ENCODE assay signal across 11 cellular contexts in genomic region chr3:16917256-16917935, GRCh38. TPM values are rescaled to one million over a fixed set of nuclear protein-coding genes. Genes with fewer than 3 reads are reported as not detected.
DNase-seq lines count a peak whose midpoint lies in the region; ATAC-seq and TF ChIP-seq lines count a peak whose summit lies in the region.
"Had no signal": no experiment of that assay in that cellular context is flagged by ENCODE, and none has a peak within 500 bp of the region (broad histone marks: within the 10 kb centered on the region; RNA-seq: fewer than 3 reads in every experiment).

No MANE protein-coding gene starts in this region.

- H3K4me1 ChIP-seq in foreskin keratinocyte (no peaks in the 10 kb centered on the region), gastrocnemius medialis (peaks cover 70 to 76% of the 10 kb centered on the region in 2 donors)
- H3K4me1 ChIP-seq in effector memory CD4-positive, alpha-beta T cell (ENCODE audit: control insufficient read depth, insufficient read depth, low read length, poor library complexity, severe bottlenecking) = peaks cover 15% of the 10 kb centered on the region
- H3K4me1 ChIP-seq: parathyroid adenoma had no signal

- H3K4me3 Mint-ChIP-seq in activated CD4-positive, alpha-beta T cell treated with anti-CD3 and anti-CD28 coated beads for 36 hours = no peak overlapping the region

- no peak for TF ChIP-seq CTCF in foreskin keratinocyte (conservative IDR thresholded peaks at IDR 0.05)
- no peak for TF ChIP-seq CTCF in gastrocnemius medialis (IDR thresholded peaks at IDR 0.05 in 4 of 5, conservative IDR thresholded peaks at IDR 0.05 in 1 of 5)

- CTCF ChIA-PET in activated CD4-positive, alpha-beta T cell treated with anti-CD3 and anti-CD28 coated beads for 36 hours (lab: Charles Lee) = interaction anchor here (0.6 to 1.7 kb wide), 9 partner anchors 9 to 672 kb away, joined by 3 to 6 read pairs (median 3); no protein-coding TSS in a partner anchor

- peak; percentile 46 for DNase-seq in activated CD4-positive, alpha-beta T cell treated with anti-CD3 and anti-CD28 coated beads for 36 hours
- DNase-seq in activated CD4-positive, alpha-beta T cell treated with anti-CD3 and anti-CD28 coated beads for 1 hour = no peak
- DNase-seq in M059J (ENCODE audit: low read depth) (peak; percentile 12), foreskin keratinocyte (peak; percentile 5 to 48), gastrocnemius medialis (no peak), iPS-NIHi11 (ENCODE audit: low spot score) (no peak)
- DNase-seq in effector memory CD4-positive, alpha-beta T cell = no peak
- DNase-seq: activated gamma-delta T cell treated with Interleukin-2 at 50 U/mL for 16 hours, NCI-H187 treated with DMSO at 0.1 percent for 48 hours had no signal

- no peaks in the 10 kb centered on the region for H3K27me3 Mint-ChIP-seq in activated CD4-positive, alpha-beta T cell treated with anti-CD3 and anti-CD28 coated beads for 36 hours

- H3K9me3 ChIP-seq in gastrocnemius medialis = no peaks in the 10 kb centered on the region
- no peaks in the 10 kb centered on the region for H3K9me3 ChIP-seq in effector memory CD4-positive, alpha-beta T cell (ENCODE audit: control insufficient read depth, low read length)

- intact Hi-C loops in activated CD4-positive, alpha-beta T cell treated with anti-CD3 and anti-CD28 coated beads for 36 hours (cut with DNase I, micrococcal nuclease) = loop anchor here in 1 of 2 experiments (2.0 kb wide), 1 partner anchor 29 kb away; no protein-coding TSS in a partner anchor
- intact Hi-C loops in gastrocnemius medialis (cut with DNase I; ENCODE audit: low total_unique reads) = loop anchor here (5.0 to 10.0 kb wide), 2 partner anchors 110 to 227 kb away; no protein-coding TSS in a partner anchor

- H3K9me3 Mint-ChIP-seq in activated CD4-positive, alpha-beta T cell treated with anti-CD3 and anti-CD28 coated beads for 36 hours (ENCODE audit: low read depth) = no peaks in the 10 kb centered on the region

- no peak for TF ChIP-seq POLR2A in gastrocnemius medialis (IDR thresholded peaks at IDR 0.05)

- POLR2A ChIA-PET in activated CD4-positive, alpha-beta T cell treated with anti-CD3 and anti-CD28 coated beads for 36 hours (lab: Charles Lee) = interaction anchor here (0.5 kb wide), 1 partner anchor 79 kb away, joined by 4 read pairs; no protein-coding TSS in a partner anchor

- H3K27me3 ChIP-seq in foreskin keratinocyte (no peaks in the 10 kb centered on the region), gastrocnemius medialis (no peaks in the 10 kb centered on the region)
- no peaks in the 10 kb centered on the region for H3K27me3 ChIP-seq in effector memory CD4-positive, alpha-beta T cell (replicated peaks; ENCODE audit: control insufficient read depth, insufficient read depth, low read length, poor library complexity, severe bottlenecking)

- in situ Hi-C loops in gastrocnemius medialis (cut with MboI; ENCODE audit: low sequenced_read_pairs in 4 of 4) = no loop called here

- H3K36me3 Mint-ChIP-seq in activated CD4-positive, alpha-beta T cell treated with anti-CD3 and anti-CD28 coated beads for 36 hours (ENCODE audit: low read depth) = peaks cover 2% of the 10 kb centered on the region

- no peaks in the 10 kb centered on the region for H3K36me3 ChIP-seq in gastrocnemius medialis
- peaks cover 5% of the 10 kb centered on the region for H3K36me3 ChIP-seq in effector memory CD4-positive, alpha-beta T cell (ENCODE audit: control insufficient read depth, insufficient read depth, low read length)

- peaks cover 63% of the 10 kb centered on the region for H3K4me1 Mint-ChIP-seq in activated CD4-positive, alpha-beta T cell treated with anti-CD3 and anti-CD28 coated beads for 36 hours

- peak; percentile 86 for ATAC-seq in activated CD4-positive, alpha-beta T cell treated with anti-CD3 and anti-CD28 coated beads for 36 hours
- peak; percentile 89 for ATAC-seq in foreskin keratinocyte
- peak; percentile 25 to 26 for ATAC-seq in gastrocnemius medialis
- no peak for ATAC-seq in GM19395 (IDR thresholded peaks at IDR 0.05; ENCODE audit: unreplicated experiment)

- H3K27ac ChIP-seq in foreskin keratinocyte (no peak overlapping the region), gastrocnemius medialis (peak overlapping the region; percentile 46 to 64 (median 54))
- no peak overlapping the region for H3K27ac ChIP-seq in effector memory CD4-positive, alpha-beta T cell (ENCODE audit: insufficient read depth, low read length, poor library complexity, severe bottlenecking)
- H3K27ac ChIP-seq: parathyroid adenoma had no signal

- peak overlapping the region; percentile 83 for H3K27ac Mint-ChIP-seq in activated CD4-positive, alpha-beta T cell treated with anti-CD3 and anti-CD28 coated beads for 36 hours

- no peak overlapping the region for H3K4me3 ChIP-seq in gastrocnemius medialis
- no peak overlapping the region for H3K4me3 ChIP-seq in effector memory CD4-positive, alpha-beta T cell (ENCODE audit: insufficient read depth, low read depth, low read length, poor library complexity, severe bottlenecking)

RNA-seq across cellular contexts. Expression of gene PLCL2, which starts 32.6 kb away (rescaled TPM):
- 10 to 100 TPM; 12.5 to 15.0 TPM for total RNA-seq in activated CD4-positive, alpha-beta T cell treated with anti-CD3 and anti-CD28 coated beads for 36 hours
- 0.71 TPM in 2 replicates for total RNA-seq in M059J (2014; rRNA removed; shearing (Covaris generic))
- total RNA-seq in foreskin keratinocyte = 1.7 TPM in 2 replicates
- polyA plus RNA-seq in foreskin keratinocyte = 0.60 and 0.61 TPM in 2 replicates
- 10 to 100 TPM; 23.9 to 37.2 (median 32.7) TPM for total RNA-seq in gastrocnemius medialis

Comparison
In these comparisons a context has a peak if more than half of its experiments do, and no peak if none do; other contexts are left out.
1. DNase-seq: peak in activated CD4-positive, alpha-beta T cell treated with anti-CD3 and anti-CD28 coated beads for 36 hours (single experiment), M059J (single experiment) and foreskin keratinocyte (2 of 2); none in activated CD4-positive, alpha-beta T cell treated with anti-CD3 and anti-CD28 coated beads for 1 hour (single experiment), gastrocnemius medialis (0 of 2), iPS-NIHi11 (single experiment) and effector memory CD4-positive, alpha-beta T cell (0 of 3).
2. H3K27ac ChIP-seq: peak in gastrocnemius medialis (4 of 4); none in foreskin keratinocyte (single experiment) and effector memory CD4-positive, alpha-beta T cell (single experiment).